Comparison of ENCODE assay signal across 13 cellular contexts in genomic region chr1:45752441-45753052, GRCh38. TPM values are rescaled to one million over a fixed set of nuclear protein-coding genes. Genes with fewer than 3 reads are reported as not detected.
DNase-seq lines count a peak whose midpoint lies in the region; ATAC-seq and TF ChIP-seq lines count a peak whose summit lies in the region.
"Had no signal": no experiment of that assay in that cellular context is flagged by ENCODE, and none has a peak within 500 bp of the region (broad histone marks: within the 10 kb centered on the region; RNA-seq: fewer than 3 reads in every experiment).

No MANE protein-coding gene starts in this region.

- no peak overlapping the region for H3K4me2 ChIP-seq in MM.1S (ENCODE audit: low read depth, low read length)

- peaks cover 22% of the 10 kb centered on the region for H3F3A ChIP-seq in MM.1S (ENCODE audit: insufficient read depth, low read length)

- H3K27ac Mint-ChIP-seq in natural killer cell treated with Interleukin-12 subunit alpha and Interleukin-12 subunit beta and Interleukin-15 and Interleukin-18, amount 100 ng/mL, for 72 hours: peak overlapping the region in 1 of 2 donors; percentile 98
- no peak overlapping the region for H3K27ac Mint-ChIP-seq in glutamatergic neuron (ENCODE audit: unreplicated experiment)

- H3K9me3 ChIP-seq in MM.1S (replicated peaks; ENCODE audit: insufficient read depth, low read length): no peaks in the 10 kb centered on the region

- peaks cover 4 to 8% of the 10 kb centered on the region in 2 donors for H3K4me1 Mint-ChIP-seq in natural killer cell treated with Interleukin-12 subunit alpha and Interleukin-12 subunit beta and Interleukin-15 and Interleukin-18, amount 100 ng/mL, for 72 hours (ENCODE audit: low read depth in 2 of 2)
- H3K4me1 Mint-ChIP-seq in glutamatergic neuron (ENCODE audit: low read depth, unreplicated experiment): peaks cover 3% of the 10 kb centered on the region

- H2AFZ ChIP-seq in MM.1S (ENCODE audit: low read length): 0 out of 2 replicates have a peak overlapping the region, but pooled peaks have one; percentile 9

- H3K4me3 ChIP-seq in GM12865 (ENCODE audit: low read depth, low read length) (no peak overlapping the region), MM.1S (ENCODE audit: low read length) (no peak overlapping the region), cardiac fibroblast (replicated peaks in 1 of 2; ENCODE audit: low read depth in 2 of 2, low read length in 2 of 2) (no peak overlapping the region)
- H3K4me3 ChIP-seq: esophagus squamous epithelium, lung, SJCRH30 had no signal

- H3K36me3 ChIP-seq in MM.1S (replicated peaks; ENCODE audit: insufficient read depth, low read length): no peaks in the 10 kb centered on the region
- H3K36me3 ChIP-seq: esophagus squamous epithelium, SJCRH30 had no signal

- H3K4me3 Mint-ChIP-seq in natural killer cell treated with Interleukin-12 subunit alpha and Interleukin-12 subunit beta and Interleukin-15 and Interleukin-18, amount 100 ng/mL, for 72 hours: peak overlapping the region; percentile 53
- H3K4me3 Mint-ChIP-seq in glutamatergic neuron (ENCODE audit: unreplicated experiment): no peak overlapping the region
- H3K4me3 Mint-ChIP-seq: activated naive CD8-positive, alpha-beta T cell treated with anti-CD3 and anti-CD28 coated beads for 36 hours had no signal

- no peak overlapping the region for H3K27ac ChIP-seq in MM.1S (ENCODE audit: low read length)
- H3K27ac ChIP-seq: SJCRH30 had no signal

- ATAC-seq in natural killer cell treated with Interleukin-12 subunit alpha and Interleukin-12 subunit beta and Interleukin-15 and Interleukin-18, amount 100 ng/mL, for 72 hours: no peak
- ATAC-seq in GM21526 (IDR thresholded peaks at IDR 0.05; ENCODE audit: low FRiP score, unreplicated experiment): no peak
- ATAC-seq in HG02610 (IDR thresholded peaks at IDR 0.05; ENCODE audit: unreplicated experiment): no peak

- peaks cover 12% of the 10 kb centered on the region for H3K79me2 ChIP-seq in MM.1S (ENCODE audit: low read length)

- no peaks in the 10 kb centered on the region for H3K27me3 Mint-ChIP-seq in natural killer cell treated with Interleukin-12 subunit alpha and Interleukin-12 subunit beta and Interleukin-15 and Interleukin-18, amount 100 ng/mL, for 72 hours
- peaks cover 2% of the 10 kb centered on the region for H3K27me3 Mint-ChIP-seq in glutamatergic neuron (ENCODE audit: unreplicated experiment)
- H3K27me3 Mint-ChIP-seq: activated naive CD8-positive, alpha-beta T cell treated with anti-CD3 and anti-CD28 coated beads for 36 hours had no signal

- H4K20me1 ChIP-seq in MM.1S (ENCODE audit: insufficient read depth, low read length): no peaks in the 10 kb centered on the region

- peaks cover 11% of the 10 kb centered on the region for H3K4me1 ChIP-seq in MM.1S (ENCODE audit: low read length)
- H3K4me1 ChIP-seq: SJCRH30 had no signal

- TF ChIP-seq CTCF in GM12865 (IDR thresholded peaks at IDR 0.05; ENCODE audit: insufficient read depth, low read depth, low read length, missing control alignments): no peak
- TF ChIP-seq CTCF in MM.1S (IDR thresholded peaks at IDR 0.05; ENCODE audit: low read length): no peak
- TF ChIP-seq CTCF in cardiac fibroblast (IDR thresholded peaks at IDR 0.05; ENCODE audit: low read depth, low read length): no peak
- TF ChIP-seq CTCF in glutamatergic neuron (IDR thresholded peaks at IDR 0.05; ENCODE audit: partially characterized antibody, unreplicated experiment): no peak

- H3K9ac ChIP-seq in MM.1S (ENCODE audit: low read length): no peak overlapping the region

- H3K27me3 ChIP-seq in MM.1S (replicated peaks; ENCODE audit: insufficient read depth, low read length): no peaks in the 10 kb centered on the region
- H3K27me3 ChIP-seq: esophagus squamous epithelium, SJCRH30 had no signal

- H3K36me3 Mint-ChIP-seq in natural killer cell treated with Interleukin-12 subunit alpha and Interleukin-12 subunit beta and Interleukin-15 and Interleukin-18, amount 100 ng/mL, for 72 hours: peaks cover 6% of the 10 kb centered on the region
- no peaks in the 10 kb centered on the region for H3K36me3 Mint-ChIP-seq in glutamatergic neuron (ENCODE audit: unreplicated experiment)

- peak; percentile 21 for DNase-seq in GM12865 (ENCODE audit: low read depth)
- peak; percentile 16 for DNase-seq in MM.1S
- DNase-seq in cardiac fibroblast (ENCODE audit: low read depth in 2 of 2): peak; percentile 15 to 49
- no peak for DNase-seq in natural killer cell treated with Interleukin-12 subunit alpha and Interleukin-12 subunit beta and Interleukin-15 and Interleukin-18, amount 100 ng/mL, for 72 hours (ENCODE audit: low spot score)
- DNase-seq in glutamatergic neuron: no peak
- DNase-seq: activated naive CD8-positive, alpha-beta T cell treated with anti-CD3 and anti-CD28 coated beads for 36 hours; esophagus squamous epithelium; NCI-H187; NCI-H82; SJCRH30 had no signal

- no peaks in the 10 kb centered on the region for H3K9me2 ChIP-seq in MM.1S (replicated peaks; ENCODE audit: insufficient read depth, low read length)

- H3K9me3 Mint-ChIP-seq in natural killer cell treated with Interleukin-12 subunit alpha and Interleukin-12 subunit beta and Interleukin-15 and Interleukin-18, amount 100 ng/mL, for 72 hours: peaks cover 4% of the 10 kb centered on the region
- peaks cover 7% of the 10 kb centered on the region for H3K9me3 Mint-ChIP-seq in glutamatergic neuron (ENCODE audit: unreplicated experiment)

RNA-seq across cellular contexts. Expression of gene IPP, which starts 2.1 kb away (rescaled TPM):
- 10 to 100 TPM; 16.2 to 16.5 TPM for total RNA-seq in natural killer cell treated with Interleukin-12 subunit alpha and Interleukin-12 subunit beta and Interleukin-15 and Interleukin-18, amount 100 ng/mL, for 72 hours
- 20.3 TPM for total RNA-seq in glutamatergic neuron (ENCODE audit: unreplicated experiment)

RNA-seq across cellular contexts. Expression of gene MAST2, which starts 50.9 kb away (rescaled TPM):
- 10 to 100 TPM; 31.8 to 73.2 TPM for total RNA-seq in natural killer cell treated with Interleukin-12 subunit alpha and Interleukin-12 subunit beta and Interleukin-15 and Interleukin-18, amount 100 ng/mL, for 72 hours
- total RNA-seq in glutamatergic neuron (ENCODE audit: unreplicated experiment): 95.1 TPM

Comparison
In these comparisons a context has a peak if more than half of its experiments do, and no peak if none do; other contexts are left out.
1. DNase-seq: peak in GM12865 (single experiment), MM.1S (single experiment) and cardiac fibroblast (2 of 2); none in natural killer cell treated with Interleukin-12 subunit alpha and Interleukin-12 subunit beta and Interleukin-15 and Interleukin-18, amount 100 ng/mL, for 72 hours (single experiment) and glutamatergic neuron (single experiment).